In genomic region chr2:135159191-135159590, GRCh38 we compare ENCODE assay signal across 1 cellular context.
TF ChIP-seq lines count a peak whose summit lies in the region.

No MANE protein-coding gene starts in this region.

TF ChIP-seq in K562, 482 proteins besides CTCF, POLR2A, EP300 and RAD21 (continued from another document):
- no peak for TF ChIP-seq CREB5 (CRISPR knock-in tag; IDR thresholded peaks at IDR 0.05)
- TF ChIP-seq RNF2 (IDR thresholded peaks at IDR 0.05): no peak
- no peak for TF ChIP-seq CBX3 (IDR thresholded peaks at IDR 0.05; ENCODE audit: borderline replicate concordance in 1 of 2, low read length in 2 of 2)
- TF ChIP-seq MYNN (IDR thresholded peaks at IDR 0.05): no peak
- no peak for TF ChIP-seq MYNN (CRISPR knock-in tag; IDR thresholded peaks at IDR 0.05)
- no peak for TF ChIP-seq NKRF (IDR thresholded peaks at IDR 0.05; ENCODE audit: borderline replicate concordance)
- TF ChIP-seq THRB (CRISPR knock-in tag; conservative IDR thresholded peaks at IDR 0.05): no peak
- no peak for TF ChIP-seq ZSCAN32 (CRISPR knock-in tag; IDR thresholded peaks at IDR 0.05)
- TF ChIP-seq CBX2 (IDR thresholded peaks at IDR 0.05; ENCODE audit: insufficient read depth, low read length, poor library complexity, severe bottlenecking): no peak
- no peak for TF ChIP-seq PHF21A (IDR thresholded peaks at IDR 0.05; ENCODE audit: borderline replicate concordance, low read depth)
- no peak for TF ChIP-seq ZNF121 (CRISPR knock-in tag; conservative IDR thresholded peaks at IDR 0.05)
- TF ChIP-seq MYC (IDR thresholded peaks at IDR 0.05; ENCODE audit: low read depth, low read length): no peak
- TF ChIP-seq MYC (CRISPR knock-in tag; IDR thresholded peaks at IDR 0.05; ENCODE audit: borderline replicate concordance, low read depth): no peak
- TF ChIP-seq PTBP1 (IDR thresholded peaks at IDR 0.05; ENCODE audit: low read depth, low read length): no peak
- TF ChIP-seq PRDM10 (IDR thresholded peaks at IDR 0.05; ENCODE audit: partially characterized antibody): no peak
